In the genomic region with DNA sequence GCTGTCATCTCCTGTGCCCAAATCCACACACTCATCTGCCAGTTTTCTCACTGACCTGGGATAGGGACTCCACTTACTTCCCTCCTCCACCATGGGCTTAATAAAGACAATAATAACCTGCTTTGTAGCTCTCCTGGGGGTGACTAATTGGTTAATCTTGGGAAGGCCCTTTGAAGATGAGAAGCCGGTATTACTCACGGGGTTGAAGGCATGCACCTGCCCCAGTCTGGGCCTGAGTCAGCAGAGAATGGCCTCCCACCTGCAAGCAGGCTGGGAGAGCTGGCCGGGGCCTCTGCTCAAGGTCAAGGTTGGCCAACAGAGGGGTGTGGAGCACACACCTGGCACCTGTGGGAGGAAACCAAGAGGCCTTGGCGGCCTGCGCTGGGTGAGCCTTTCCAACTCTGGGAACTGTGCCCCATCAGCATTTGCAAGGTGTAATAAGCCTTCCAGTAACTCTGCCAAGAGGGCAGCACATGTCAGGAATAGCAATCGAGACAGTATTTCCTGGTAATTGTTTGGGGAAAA, we compare ENCODE assay signal across 1 cellular context.
A peak's percentile ranks its signal among the peaks of the same experiment; 100 is the strongest.
TF ChIP-seq lines count a peak whose summit lies in the region.

No MANE protein-coding gene starts in this region.

TF ChIP-seq in HepG2, 621 proteins besides CTCF, POLR2A, EP300 and RAD21 (continued from another document and continues in another):
- TF ChIP-seq, protein P1, sequence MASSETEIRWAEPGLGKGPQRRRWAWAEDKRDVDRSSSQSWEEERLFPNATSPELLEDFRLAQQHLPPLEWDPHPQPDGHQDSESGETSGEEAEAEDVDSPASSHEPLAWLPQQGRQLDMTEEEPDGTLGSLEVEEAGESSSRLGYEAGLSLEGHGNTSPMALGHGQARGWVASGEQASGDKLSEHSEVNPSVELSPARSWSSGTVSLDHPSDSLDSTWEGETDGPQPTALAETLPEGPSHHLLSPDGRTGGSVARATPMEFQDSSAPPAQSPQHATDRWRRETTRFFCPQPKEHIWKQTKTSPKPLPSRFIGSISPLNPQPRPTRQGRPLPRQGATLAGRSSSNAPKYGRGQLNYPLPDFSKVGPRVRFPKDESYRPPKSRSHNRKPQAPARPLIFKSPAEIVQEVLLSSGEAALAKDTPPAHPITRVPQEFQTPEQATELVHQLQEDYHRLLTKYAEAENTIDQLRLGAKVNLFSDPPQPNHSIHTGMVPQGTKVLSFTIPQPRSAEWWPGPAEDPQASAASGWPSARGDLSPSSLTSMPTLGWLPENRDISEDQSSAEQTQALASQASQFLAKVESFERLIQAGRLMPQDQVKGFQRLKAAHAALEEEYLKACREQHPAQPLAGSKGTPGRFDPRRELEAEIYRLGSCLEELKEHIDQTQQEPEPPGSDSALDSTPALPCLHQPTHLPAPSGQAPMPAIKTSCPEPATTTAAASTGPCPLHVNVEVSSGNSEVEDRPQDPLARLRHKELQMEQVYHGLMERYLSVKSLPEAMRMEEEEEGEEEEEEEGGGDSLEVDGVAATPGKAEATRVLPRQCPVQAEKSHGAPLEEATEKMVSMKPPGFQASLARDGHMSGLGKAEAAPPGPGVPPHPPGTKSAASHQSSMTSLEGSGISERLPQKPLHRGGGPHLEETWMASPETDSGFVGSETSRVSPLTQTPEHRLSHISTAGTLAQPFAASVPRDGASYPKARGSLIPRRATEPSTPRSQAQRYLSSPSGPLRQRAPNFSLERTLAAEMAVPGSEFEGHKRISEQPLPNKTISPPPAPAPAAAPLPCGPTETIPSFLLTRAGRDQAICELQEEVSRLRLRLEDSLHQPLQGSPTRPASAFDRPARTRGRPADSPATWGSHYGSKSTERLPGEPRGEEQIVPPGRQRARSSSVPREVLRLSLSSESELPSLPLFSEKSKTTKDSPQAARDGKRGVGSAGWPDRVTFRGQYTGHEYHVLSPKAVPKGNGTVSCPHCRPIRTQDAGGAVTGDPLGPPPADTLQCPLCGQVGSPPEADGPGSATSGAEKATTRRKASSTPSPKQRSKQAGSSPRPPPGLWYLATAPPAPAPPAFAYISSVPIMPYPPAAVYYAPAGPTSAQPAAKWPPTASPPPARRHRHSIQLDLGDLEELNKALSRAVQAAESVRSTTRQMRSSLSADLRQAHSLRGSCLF (CRISPR knock-in tag; IDR thresholded peaks at IDR 0.05; ENCODE audit: borderline replicate concordance): no peak
- TF ChIP-seq GTF2F1 (IDR thresholded peaks at IDR 0.05; ENCODE audit: low read length) (no peak), BHLHE40 (IDR thresholded peaks at IDR 0.05; ENCODE audit: low read length) (peak; percentile 39; the same call in 1 of the 2 replicates), MZF1 (CRISPR knock-in tag; IDR thresholded peaks at IDR 0.05; ENCODE audit: borderline replicate concordance) (no peak), PHF8 (CRISPR knock-in tag; IDR thresholded peaks at IDR 0.05) (no peak), ZMYM2 (CRISPR knock-in tag; IDR thresholded peaks at IDR 0.05) (no peak), ZNF484 (CRISPR knock-in tag; IDR thresholded peaks at IDR 0.05; ENCODE audit: borderline replicate concordance, low read depth) (no peak), MXI1 (IDR thresholded peaks at IDR 0.05; ENCODE audit: borderline replicate concordance, low read depth, low read length) (no peak), ZZZ3 (CRISPR knock-in tag; IDR thresholded peaks at IDR 0.05; ENCODE audit: borderline replicate concordance) (no peak), HDAC1 (CRISPR knock-in tag; IDR thresholded peaks at IDR 0.05) (peak; percentile 25; the same call in 1 of the 2 replicates), MAF1 (CRISPR knock-in tag; IDR thresholded peaks at IDR 0.05; ENCODE audit: borderline replicate concordance) (no peak), STAG1 (CRISPR knock-in tag; IDR thresholded peaks at IDR 0.05) (no peak; the same call in 1 of the 2 replicates), TOPORS (CRISPR knock-in tag; IDR thresholded peaks at IDR 0.05) (no peak), ZFYVE20 (CRISPR knock-in tag; IDR thresholded peaks at IDR 0.05; ENCODE audit: borderline replicate concordance, low read depth) (no peak), BCL6 (CRISPR knock-in tag; IDR thresholded peaks at IDR 0.05) (no peak), ARNTL (CRISPR knock-in tag; IDR thresholded peaks at IDR 0.05) (no peak), ZNF75D (CRISPR knock-in tag; IDR thresholded peaks at IDR 0.05; ENCODE audit: borderline replicate concordance) (no peak), ZNF34 (CRISPR knock-in tag; IDR thresholded peaks at IDR 0.05; ENCODE audit: borderline replicate concordance) (no peak), POGZ (CRISPR knock-in tag; IDR thresholded peaks at IDR 0.05) (no peak), KAT8 (CRISPR knock-in tag; IDR thresholded peaks at IDR 0.05) (no peak), ZNF629 (CRISPR knock-in tag; conservative IDR thresholded peaks at IDR 0.05) (no peak), EZH2 (conservative IDR thresholded peaks at IDR 0.05; ENCODE audit: low read depth, low read length) (no peak), ZSCAN29 (CRISPR knock-in tag; conservative IDR thresholded peaks at IDR 0.05) (no peak), TGIF2 (CRISPR knock-in tag; IDR thresholded peaks at IDR 0.05) (no peak), SP1 (IDR thresholded peaks at IDR 0.05) (no peak), SP1 (CRISPR knock-in tag; IDR thresholded peaks at IDR 0.05) (no peak), ZNF317 (CRISPR knock-in tag; IDR thresholded peaks at IDR 0.05) (no peak), SMAD9 (CRISPR knock-in tag; IDR thresholded peaks at IDR 0.05) (no peak), ZNF672 (CRISPR knock-in tag; IDR thresholded peaks at IDR 0.05) (no peak), DNMT1 (CRISPR knock-in tag; IDR thresholded peaks at IDR 0.05) (no peak), ZNF354B (CRISPR knock-in tag; IDR thresholded peaks at IDR 0.05) (no peak), ASH2L (IDR thresholded peaks at IDR 0.05; ENCODE audit: insufficient read length, low read depth, low read length) (no peak), JUNB (CRISPR knock-in tag; IDR thresholded peaks at IDR 0.05; ENCODE audit: borderline replicate concordance) (no peak; the same call in 1 of the 2 replicates), TEAD2 (CRISPR knock-in tag; IDR thresholded peaks at IDR 0.05) (no peak), TAF15 (IDR thresholded peaks at IDR 0.05; ENCODE audit: low read depth, low read length, poor library complexity, severe bottlenecking) (no peak), EED (CRISPR knock-in tag; IDR thresholded peaks at IDR 0.05) (no peak), RARG (CRISPR knock-in tag; IDR thresholded peaks at IDR 0.05; ENCODE audit: low read depth) (no peak), SRY (CRISPR knock-in tag; IDR thresholded peaks at IDR 0.05) (0 out of 2 replicates have a peak, but pooled peaks have one; percentile 32), PAF1 (CRISPR knock-in tag; IDR thresholded peaks at IDR 0.05) (no peak)
- TF ChIP-seq, protein P2, sequence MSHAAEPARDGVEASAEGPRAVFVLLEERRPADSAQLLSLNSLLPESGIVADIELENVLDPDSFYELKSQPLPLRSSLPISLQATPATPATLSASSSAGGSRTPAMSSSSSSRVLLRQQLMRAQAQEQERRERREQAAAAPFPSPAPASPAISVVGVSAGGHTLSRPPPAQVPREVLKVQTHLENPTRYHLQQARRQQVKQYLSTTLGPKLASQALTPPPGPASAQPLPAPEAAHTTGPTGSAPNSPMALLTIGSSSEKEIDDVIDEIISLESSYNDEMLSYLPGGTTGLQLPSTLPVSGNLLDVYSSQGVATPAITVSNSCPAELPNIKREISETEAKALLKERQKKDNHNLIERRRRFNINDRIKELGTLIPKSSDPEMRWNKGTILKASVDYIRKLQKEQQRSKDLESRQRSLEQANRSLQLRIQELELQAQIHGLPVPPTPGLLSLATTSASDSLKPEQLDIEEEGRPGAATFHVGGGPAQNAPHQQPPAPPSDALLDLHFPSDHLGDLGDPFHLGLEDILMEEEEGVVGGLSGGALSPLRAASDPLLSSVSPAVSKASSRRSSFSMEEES (CRISPR knock-in tag; IDR thresholded peaks at IDR 0.05): no peak
- TF ChIP-seq, protein P3, sequence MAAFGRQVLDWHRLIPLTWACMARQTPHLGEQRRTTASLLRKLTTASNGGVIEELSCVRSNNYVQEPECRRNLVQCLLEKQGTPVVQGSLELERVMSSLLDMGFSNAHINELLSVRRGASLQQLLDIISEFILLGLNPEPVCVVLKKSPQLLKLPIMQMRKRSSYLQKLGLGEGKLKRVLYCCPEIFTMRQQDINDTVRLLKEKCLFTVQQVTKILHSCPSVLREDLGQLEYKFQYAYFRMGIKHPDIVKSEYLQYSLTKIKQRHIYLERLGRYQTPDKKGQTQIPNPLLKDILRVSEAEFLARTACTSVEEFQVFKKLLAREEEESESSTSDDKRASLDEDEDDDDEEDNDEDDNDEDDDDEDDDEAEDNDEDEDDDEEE (CRISPR knock-in tag; IDR thresholded peaks at IDR 0.05): no peak
- TF ChIP-seq, protein P4, sequence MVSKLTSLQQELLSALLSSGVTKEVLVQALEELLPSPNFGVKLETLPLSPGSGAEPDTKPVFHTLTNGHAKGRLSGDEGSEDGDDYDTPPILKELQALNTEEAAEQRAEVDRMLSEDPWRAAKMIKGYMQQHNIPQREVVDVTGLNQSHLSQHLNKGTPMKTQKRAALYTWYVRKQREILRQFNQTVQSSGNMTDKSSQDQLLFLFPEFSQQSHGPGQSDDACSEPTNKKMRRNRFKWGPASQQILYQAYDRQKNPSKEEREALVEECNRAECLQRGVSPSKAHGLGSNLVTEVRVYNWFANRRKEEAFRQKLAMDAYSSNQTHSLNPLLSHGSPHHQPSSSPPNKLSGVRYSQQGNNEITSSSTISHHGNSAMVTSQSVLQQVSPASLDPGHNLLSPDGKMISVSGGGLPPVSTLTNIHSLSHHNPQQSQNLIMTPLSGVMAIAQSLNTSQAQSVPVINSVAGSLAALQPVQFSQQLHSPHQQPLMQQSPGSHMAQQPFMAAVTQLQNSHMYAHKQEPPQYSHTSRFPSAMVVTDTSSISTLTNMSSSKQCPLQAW (CRISPR knock-in tag; IDR thresholded peaks at IDR 0.05): no peak
- TF ChIP-seq, protein P5, sequence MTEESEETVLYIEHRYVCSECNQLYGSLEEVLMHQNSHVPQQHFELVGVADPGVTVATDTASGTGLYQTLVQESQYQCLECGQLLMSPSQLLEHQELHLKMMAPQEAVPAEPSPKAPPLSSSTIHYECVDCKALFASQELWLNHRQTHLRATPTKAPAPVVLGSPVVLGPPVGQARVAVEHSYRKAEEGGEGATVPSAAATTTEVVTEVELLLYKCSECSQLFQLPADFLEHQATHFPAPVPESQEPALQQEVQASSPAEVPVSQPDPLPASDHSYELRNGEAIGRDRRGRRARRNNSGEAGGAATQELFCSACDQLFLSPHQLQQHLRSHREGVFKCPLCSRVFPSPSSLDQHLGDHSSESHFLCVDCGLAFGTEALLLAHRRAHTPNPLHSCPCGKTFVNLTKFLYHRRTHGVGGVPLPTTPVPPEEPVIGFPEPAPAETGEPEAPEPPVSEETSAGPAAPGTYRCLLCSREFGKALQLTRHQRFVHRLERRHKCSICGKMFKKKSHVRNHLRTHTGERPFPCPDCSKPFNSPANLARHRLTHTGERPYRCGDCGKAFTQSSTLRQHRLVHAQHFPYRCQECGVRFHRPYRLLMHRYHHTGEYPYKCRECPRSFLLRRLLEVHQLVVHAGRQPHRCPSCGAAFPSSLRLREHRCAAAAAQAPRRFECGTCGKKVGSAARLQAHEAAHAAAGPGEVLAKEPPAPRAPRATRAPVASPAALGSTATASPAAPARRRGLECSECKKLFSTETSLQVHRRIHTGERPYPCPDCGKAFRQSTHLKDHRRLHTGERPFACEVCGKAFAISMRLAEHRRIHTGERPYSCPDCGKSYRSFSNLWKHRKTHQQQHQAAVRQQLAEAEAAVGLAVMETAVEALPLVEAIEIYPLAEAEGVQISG (CRISPR knock-in tag; IDR thresholded peaks at IDR 0.05): no peak
- TF ChIP-seq, protein P6, sequence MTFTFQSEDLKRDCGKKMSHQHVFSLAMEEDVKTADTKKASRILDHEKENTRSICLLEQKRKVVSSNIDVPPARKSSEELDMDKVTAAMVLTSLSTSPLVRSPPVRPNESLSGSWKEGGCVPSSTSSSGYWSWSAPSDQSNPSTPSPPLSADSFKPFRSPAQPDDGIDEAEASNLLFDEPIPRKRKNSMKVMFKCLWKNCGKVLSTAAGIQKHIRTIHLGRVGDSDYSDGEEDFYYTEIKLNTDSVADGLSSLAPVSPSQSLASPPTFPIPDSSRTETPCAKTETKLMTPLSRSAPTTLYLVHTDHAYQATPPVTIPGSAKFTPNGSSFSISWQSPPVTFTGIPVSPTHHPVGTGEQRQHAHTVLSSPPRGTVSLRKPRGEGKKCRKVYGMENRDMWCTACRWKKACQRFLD (CRISPR knock-in tag; IDR thresholded peaks at IDR 0.05; ENCODE audit: borderline replicate concordance): no peak
- TF ChIP-seq, protein P7, sequence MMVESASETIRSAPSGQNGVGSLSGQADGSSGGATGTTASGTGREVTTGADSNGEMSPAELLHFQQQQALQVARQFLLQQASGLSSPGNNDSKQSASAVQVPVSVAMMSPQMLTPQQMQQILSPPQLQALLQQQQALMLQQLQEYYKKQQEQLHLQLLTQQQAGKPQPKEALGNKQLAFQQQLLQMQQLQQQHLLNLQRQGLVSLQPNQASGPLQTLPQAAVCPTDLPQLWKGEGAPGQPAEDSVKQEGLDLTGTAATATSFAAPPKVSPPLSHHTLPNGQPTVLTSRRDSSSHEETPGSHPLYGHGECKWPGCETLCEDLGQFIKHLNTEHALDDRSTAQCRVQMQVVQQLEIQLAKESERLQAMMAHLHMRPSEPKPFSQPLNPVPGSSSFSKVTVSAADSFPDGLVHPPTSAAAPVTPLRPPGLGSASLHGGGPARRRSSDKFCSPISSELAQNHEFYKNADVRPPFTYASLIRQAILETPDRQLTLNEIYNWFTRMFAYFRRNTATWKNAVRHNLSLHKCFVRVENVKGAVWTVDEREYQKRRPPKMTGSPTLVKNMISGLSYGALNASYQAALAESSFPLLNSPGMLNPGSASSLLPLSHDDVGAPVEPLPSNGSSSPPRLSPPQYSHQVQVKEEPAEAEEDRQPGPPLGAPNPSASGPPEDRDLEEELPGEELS (CRISPR knock-in tag; IDR thresholded peaks at IDR 0.05): no peak
- TF ChIP-seq, protein P8, sequence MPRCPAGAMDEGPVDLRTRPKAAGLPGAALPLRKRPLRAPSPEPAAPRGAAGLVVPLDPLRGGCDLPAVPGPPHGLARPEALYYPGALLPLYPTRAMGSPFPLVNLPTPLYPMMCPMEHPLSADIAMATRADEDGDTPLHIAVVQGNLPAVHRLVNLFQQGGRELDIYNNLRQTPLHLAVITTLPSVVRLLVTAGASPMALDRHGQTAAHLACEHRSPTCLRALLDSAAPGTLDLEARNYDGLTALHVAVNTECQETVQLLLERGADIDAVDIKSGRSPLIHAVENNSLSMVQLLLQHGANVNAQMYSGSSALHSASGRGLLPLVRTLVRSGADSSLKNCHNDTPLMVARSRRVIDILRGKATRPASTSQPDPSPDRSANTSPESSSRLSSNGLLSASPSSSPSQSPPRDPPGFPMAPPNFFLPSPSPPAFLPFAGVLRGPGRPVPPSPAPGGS (CRISPR knock-in tag; IDR thresholded peaks at IDR 0.05): no peak
- TF ChIP-seq, protein P9, sequence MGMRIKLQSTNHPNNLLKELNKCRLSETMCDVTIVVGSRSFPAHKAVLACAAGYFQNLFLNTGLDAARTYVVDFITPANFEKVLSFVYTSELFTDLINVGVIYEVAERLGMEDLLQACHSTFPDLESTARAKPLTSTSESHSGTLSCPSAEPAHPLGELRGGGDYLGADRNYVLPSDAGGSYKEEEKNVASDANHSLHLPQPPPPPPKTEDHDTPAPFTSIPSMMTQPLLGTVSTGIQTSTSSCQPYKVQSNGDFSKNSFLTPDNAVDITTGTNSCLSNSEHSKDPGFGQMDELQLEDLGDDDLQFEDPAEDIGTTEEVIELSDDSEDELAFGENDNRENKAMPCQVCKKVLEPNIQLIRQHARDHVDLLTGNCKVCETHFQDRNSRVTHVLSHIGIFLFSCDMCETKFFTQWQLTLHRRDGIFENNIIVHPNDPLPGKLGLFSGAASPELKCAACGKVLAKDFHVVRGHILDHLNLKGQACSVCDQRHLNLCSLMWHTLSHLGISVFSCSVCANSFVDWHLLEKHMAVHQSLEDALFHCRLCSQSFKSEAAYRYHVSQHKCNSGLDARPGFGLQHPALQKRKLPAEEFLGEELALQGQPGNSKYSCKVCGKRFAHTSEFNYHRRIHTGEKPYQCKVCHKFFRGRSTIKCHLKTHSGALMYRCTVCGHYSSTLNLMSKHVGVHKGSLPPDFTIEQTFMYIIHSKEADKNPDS (CRISPR knock-in tag; IDR thresholded peaks at IDR 0.05): no peak
